In genomic region chr2:94984964-94985575, GRCh38 we compare ENCODE assay signal across 19 cellular contexts. TPM values are rescaled to one million over a fixed set of nuclear protein-coding genes. Genes with fewer than 3 reads are reported as not detected.
DNase-seq lines count a peak whose midpoint lies in the region; ATAC-seq and TF ChIP-seq lines count a peak whose summit lies in the region.
"Had no signal": no experiment of that assay in that cellular context is flagged by ENCODE, and none has a peak within 500 bp of the region (broad histone marks: within the 10 kb centered on the region; RNA-seq: fewer than 3 reads in every experiment).

No MANE protein-coding gene starts in this region.

- no peak overlapping the region for H2BK12ac ChIP-seq in mesenchymal stem cell (ENCODE audit: low read length in 2 of 2)

- H2BK120ac ChIP-seq in mesenchymal stem cell (ENCODE audit: low read depth, low read length), result no peak overlapping the region

- H2AFZ ChIP-seq in mesenchymal stem cell (ENCODE audit: low read depth, low read length), result no peak overlapping the region

- H3K4me1 ChIP-seq in HEK293 (ENCODE audit: control insufficient read depth, insufficient read depth, low read length) (no peaks in the 10 kb centered on the region), mesenchymal stem cell (ENCODE audit: control insufficient read depth, insufficient read depth, low read depth, low read length) (no peaks in the 10 kb centered on the region)
- H3K4me1 ChIP-seq: BE2C had no signal

- H3K18ac ChIP-seq in mesenchymal stem cell (ENCODE audit: low read depth in 1 of 2, low read length in 2 of 2), result no peak overlapping the region

- H4K91ac ChIP-seq in mesenchymal stem cell (ENCODE audit: low read length), result no peak overlapping the region

- no peak overlapping the region for H2BK15ac ChIP-seq in mesenchymal stem cell (ENCODE audit: low read depth, poor library complexity, severe bottlenecking)

- peaks cover 0 to 46% of the 10 kb centered on the region in 2 experiments for H3K27me3 ChIP-seq in mesenchymal stem cell (ENCODE audit: control insufficient read depth in 1 of 2, insufficient read depth in 1 of 2, low read length in 2 of 2)
- H3K27me3 ChIP-seq: BE2C had no signal

- TF ChIP-seq CTCF in HEK293 (tag by site-specific recombination; IDR thresholded peaks at IDR 0.05), result no peak

- no peak overlapping the region for H4K8ac ChIP-seq in mesenchymal stem cell (ENCODE audit: low read length)

- ATAC-seq in esophagus mucosa, result peak; percentile 94
- ATAC-seq: HepG2, Right ventricle myocardium inferior had no signal

- POLR2A ChIA-PET in HEK293 (lab: Yijun Ruan, JAX), result no interaction called here

- H2BK5ac ChIP-seq in mesenchymal stem cell (ENCODE audit: low read depth, low read length, poor library complexity, severe bottlenecking), result no peak overlapping the region

- H3K79me1 ChIP-seq in mesenchymal stem cell (replicated peaks; ENCODE audit: low read length, poor library complexity, severe bottlenecking), result no peaks in the 10 kb centered on the region

- no peak overlapping the region for H3K23ac ChIP-seq in mesenchymal stem cell (ENCODE audit: low read length in 2 of 2)

- H3K14ac ChIP-seq in mesenchymal stem cell (ENCODE audit: low read length in 2 of 2), result no peak overlapping the region

- no peaks in the 10 kb centered on the region for H3K9me3 ChIP-seq in HEK293 (ENCODE audit: control insufficient read depth, insufficient read depth, low read depth, low read length)
- H3K9me3 ChIP-seq in mesenchymal stem cell (ENCODE audit: control insufficient read depth, low read length), result no peaks in the 10 kb centered on the region
- H3K9me3 ChIP-seq: BE2C had no signal

- no peak overlapping the region for H2AK5ac ChIP-seq in mesenchymal stem cell (ENCODE audit: low read length, severe bottlenecking)

- H3K36me3 ChIP-seq in HEK293 (ENCODE audit: control insufficient read depth in 2 of 2, insufficient read depth in 1 of 2, low read length in 2 of 2) (no peaks in the 10 kb centered on the region), mesenchymal stem cell (ENCODE audit: control insufficient read depth in 1 of 2, insufficient read depth in 2 of 2, low read depth in 1 of 2, low read length in 2 of 2) (no peaks in the 10 kb centered on the region)
- H3K36me3 ChIP-seq: BE2C had no signal

- DNase-seq in NCI-H69 (lab: John Stamatoyannopoulos, UW) (peak; percentile 60), renal cortical epithelial cell (ENCODE audit: low read depth) (peak; percentile 54), COLO668 (lab: John Stamatoyannopoulos, UW; ENCODE audit: unreplicated experiment) (no peak), mesenchymal stem cell (no peak)
- DNase-seq in stimulated activated CD4-positive, alpha-beta T cell treated with anti-CD3 and anti-CD28 coated beads, Interleukin-4, amount 100 ng/mL, for 4 hours, result no peak
- DNase-seq: BE2C; CD4-positive, alpha-beta memory T cell; NCI-H1417; NCI-H2029 treated with DMSO at 0.1 percent for 48 hours; NCI-H2227 treated with DMSO at 0.1 percent for 48 hours; NCI-H526; NK-92 treated with Interleukin-12 subunit alpha and Interleukin-12 subunit beta, amount 100 ng/mL, for 24 hours; OCI-M1 had no signal

- no peak overlapping the region for H3K4ac ChIP-seq in mesenchymal stem cell (ENCODE audit: low read depth in 1 of 2, low read length in 2 of 2)

- H3K4me2 ChIP-seq in mesenchymal stem cell (ENCODE audit: low read length, poor library complexity, severe bottlenecking), result no peak overlapping the region

- no peak overlapping the region for H3K4me3 ChIP-seq in HEK293 (ENCODE audit: low read depth, low read length)
- H3K4me3 ChIP-seq in mesenchymal stem cell (ENCODE audit: insufficient read depth in 1 of 2, low read depth in 1 of 2, low read length in 2 of 2), result no peak overlapping the region
- H3K4me3 ChIP-seq: SK-N-MC had no signal

- 63% methylated on average over 9 of the region's 9 CpGs for WGBS in mesenchymal stem cell

- no peak overlapping the region for H3K9ac ChIP-seq in mesenchymal stem cell (ENCODE audit: low read length)

- CTCF ChIA-PET in HEK293 (lab: Yijun Ruan, JAX), result interaction anchor here (0.6 to 2.5 kb wide), 6 partner anchors 9 to 131 kb away, joined by 3 to 13 read pairs (median 5); no protein-coding TSS in a partner anchor

- H3K27ac ChIP-seq in HEK293 (ENCODE audit: extremely low read depth, low read depth, low read length), result no peak overlapping the region
- H3K27ac ChIP-seq in mesenchymal stem cell (ENCODE audit: low read length, poor library complexity, severe bottlenecking), result no peak overlapping the region
- H3K27ac ChIP-seq: SK-N-MC had no signal

TF ChIP-seq in HEK293, 187 proteins besides CTCF, POLR2A, EP300 and RAD21:
- TF ChIP-seq, protein P1, sequence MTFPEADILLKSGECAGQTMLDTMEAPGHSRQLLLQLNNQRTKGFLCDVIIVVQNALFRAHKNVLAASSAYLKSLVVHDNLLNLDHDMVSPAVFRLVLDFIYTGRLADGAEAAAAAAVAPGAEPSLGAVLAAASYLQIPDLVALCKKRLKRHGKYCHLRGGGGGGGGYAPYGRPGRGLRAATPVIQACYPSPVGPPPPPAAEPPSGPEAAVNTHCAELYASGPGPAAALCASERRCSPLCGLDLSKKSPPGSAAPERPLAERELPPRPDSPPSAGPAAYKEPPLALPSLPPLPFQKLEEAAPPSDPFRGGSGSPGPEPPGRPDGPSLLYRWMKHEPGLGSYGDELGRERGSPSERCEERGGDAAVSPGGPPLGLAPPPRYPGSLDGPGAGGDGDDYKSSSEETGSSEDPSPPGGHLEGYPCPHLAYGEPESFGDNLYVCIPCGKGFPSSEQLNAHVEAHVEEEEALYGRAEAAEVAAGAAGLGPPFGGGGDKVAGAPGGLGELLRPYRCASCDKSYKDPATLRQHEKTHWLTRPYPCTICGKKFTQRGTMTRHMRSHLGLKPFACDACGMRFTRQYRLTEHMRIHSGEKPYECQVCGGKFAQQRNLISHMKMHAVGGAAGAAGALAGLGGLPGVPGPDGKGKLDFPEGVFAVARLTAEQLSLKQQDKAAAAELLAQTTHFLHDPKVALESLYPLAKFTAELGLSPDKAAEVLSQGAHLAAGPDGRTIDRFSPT (tag by site-specific recombination; IDR thresholded peaks at IDR 0.05), result no peak
- no peak for TF ChIP-seq ZBTB6 (tag by site-specific recombination; IDR thresholded peaks at IDR 0.05)
- TF ChIP-seq, protein P2, sequence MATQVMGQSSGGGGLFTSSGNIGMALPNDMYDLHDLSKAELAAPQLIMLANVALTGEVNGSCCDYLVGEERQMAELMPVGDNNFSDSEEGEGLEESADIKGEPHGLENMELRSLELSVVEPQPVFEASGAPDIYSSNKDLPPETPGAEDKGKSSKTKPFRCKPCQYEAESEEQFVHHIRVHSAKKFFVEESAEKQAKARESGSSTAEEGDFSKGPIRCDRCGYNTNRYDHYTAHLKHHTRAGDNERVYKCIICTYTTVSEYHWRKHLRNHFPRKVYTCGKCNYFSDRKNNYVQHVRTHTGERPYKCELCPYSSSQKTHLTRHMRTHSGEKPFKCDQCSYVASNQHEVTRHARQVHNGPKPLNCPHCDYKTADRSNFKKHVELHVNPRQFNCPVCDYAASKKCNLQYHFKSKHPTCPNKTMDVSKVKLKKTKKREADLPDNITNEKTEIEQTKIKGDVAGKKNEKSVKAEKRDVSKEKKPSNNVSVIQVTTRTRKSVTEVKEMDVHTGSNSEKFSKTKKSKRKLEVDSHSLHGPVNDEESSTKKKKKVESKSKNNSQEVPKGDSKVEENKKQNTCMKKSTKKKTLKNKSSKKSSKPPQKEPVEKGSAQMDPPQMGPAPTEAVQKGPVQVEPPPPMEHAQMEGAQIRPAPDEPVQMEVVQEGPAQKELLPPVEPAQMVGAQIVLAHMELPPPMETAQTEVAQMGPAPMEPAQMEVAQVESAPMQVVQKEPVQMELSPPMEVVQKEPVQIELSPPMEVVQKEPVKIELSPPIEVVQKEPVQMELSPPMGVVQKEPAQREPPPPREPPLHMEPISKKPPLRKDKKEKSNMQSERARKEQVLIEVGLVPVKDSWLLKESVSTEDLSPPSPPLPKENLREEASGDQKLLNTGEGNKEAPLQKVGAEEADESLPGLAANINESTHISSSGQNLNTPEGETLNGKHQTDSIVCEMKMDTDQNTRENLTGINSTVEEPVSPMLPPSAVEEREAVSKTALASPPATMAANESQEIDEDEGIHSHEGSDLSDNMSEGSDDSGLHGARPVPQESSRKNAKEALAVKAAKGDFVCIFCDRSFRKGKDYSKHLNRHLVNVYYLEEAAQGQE (tag by site-specific recombination; IDR thresholded peaks at IDR 0.05), result no peak
- TF ChIP-seq ZXDB (tag by site-specific recombination; IDR thresholded peaks at IDR 0.05), result no peak
- TF ChIP-seq ZIC2 (tag by site-specific recombination; IDR thresholded peaks at IDR 0.05), result peak; percentile 66
TF ChIP-seq in HEK293: peak in this region for 1.

RNA-seq across cellular contexts. Expression of gene MAL, which starts 40.4 kb away (rescaled TPM):
- total RNA-seq in esophagus mucosa, result 382 TPM
- total RNA-seq in renal cortical epithelial cell, result 255 and 504 TPM in 2 replicates
- polyA plus RNA-seq in mesenchymal stem cell (2013, experiment 1 of 2), result not detected
- not detected for polyA plus RNA-seq in mesenchymal stem cell (2013, experiment 2 of 2)
- total RNA-seq: H1, HepG2 had no signal
- polyA plus RNA-seq: H1, HepG2 had no signal

Comparison
In these comparisons a context has a peak if more than half of its experiments do, and no peak if none do; other contexts are left out.
1. DNase-seq: peak in NCI-H69 (single experiment) and renal cortical epithelial cell (single experiment); none in stimulated activated CD4-positive, alpha-beta T cell treated with anti-CD3 and anti-CD28 coated beads, Interleukin-4, amount 100 ng/mL, for 4 hours (0 of 2), COLO668 (single experiment) and mesenchymal stem cell (single experiment).